Comparison of ENCODE assay signal across 8 cellular contexts in genomic region chr14:76644875-76645518, GRCh38.
DNase-seq lines count a peak whose midpoint lies in the region; ATAC-seq and TF ChIP-seq lines count a peak whose summit lies in the region.

No MANE protein-coding gene starts in this region.

- H3K9me3 ChIP-seq in cardiac muscle cell (ENCODE audit: low read depth), result no peaks in the 10 kb centered on the region
- H3K9me3 ChIP-seq in adipocyte (ENCODE audit: control insufficient read depth, low read length), result peaks cover 2% of the 10 kb centered on the region

- H3K36me3 ChIP-seq in cardiac muscle cell (no peaks in the 10 kb centered on the region), adipocyte (ENCODE audit: control insufficient read depth, insufficient read depth, low read length, severe bottlenecking) (no peaks in the 10 kb centered on the region)

- peak; percentile 47 to 68 for DNase-seq in cardiac muscle cell (ENCODE audit: low read depth in 1 of 2, low spot score in 1 of 2)
- no peak for DNase-seq in Right ventricle myocardium superior
- DNase-seq in NCI-H1092 (lab: John Stamatoyannopoulos, UW), result peak; percentile 39
- peak; percentile 48 for DNase-seq in adipocyte (ENCODE audit: low read depth)
- peak; percentile 73 for DNase-seq in islet precursor cell
- DNase-seq in mucosa of gallbladder (ENCODE audit: low spot score), result no peak
- no peak for DNase-seq in epidermal melanocyte (ENCODE audit: insufficient read length, low spot score)
- no peak for DNase-seq in omental fat pad (ENCODE audit: low spot score)

- TF ChIP-seq CTCF in cardiac muscle cell (IDR thresholded peaks at IDR 0.05; ENCODE audit: low read depth, low read length) (peak; percentile 66), omental fat pad (IDR thresholded peaks at IDR 0.05) (no peak)

- no peaks in the 10 kb centered on the region for H3K4me1 ChIP-seq in cardiac muscle cell (ENCODE audit: low read depth)
- no peaks in the 10 kb centered on the region for H3K4me1 ChIP-seq in adipocyte (ENCODE audit: control insufficient read depth, insufficient read depth, low read length)

- no peak overlapping the region for H3K9ac ChIP-seq in adipocyte (ENCODE audit: low read length)

- H3K27me3 ChIP-seq in cardiac muscle cell (no peaks in the 10 kb centered on the region), adipocyte (replicated peaks; ENCODE audit: control insufficient read depth, insufficient read depth, low read length) (peaks cover 27% of the 10 kb centered on the region)

- H3K4me3 ChIP-seq in cardiac muscle cell (no peak overlapping the region), adipocyte (ENCODE audit: low read length) (no peak overlapping the region)

- no peak overlapping the region for H3K27ac ChIP-seq in cardiac muscle cell

- ATAC-seq in Right ventricle myocardium superior (ENCODE audit: poor library complexity) (no peak), omental fat pad (ENCODE audit: low FRiP score) (no peak)

- intact Hi-C loops in Right ventricle myocardium superior (cut with DNase I), result loop anchor here (5.0 kb wide), 2 partner anchors 188 to 593 kb away; no protein-coding TSS in a partner anchor

Comparison
In these comparisons a context has a peak if more than half of its experiments do, and no peak if none do; other contexts are left out.
1. DNase-seq: peak in cardiac muscle cell (2 of 2), NCI-H1092 (single experiment), adipocyte (single experiment) and islet precursor cell (single experiment); none in Right ventricle myocardium superior (single experiment), mucosa of gallbladder (single experiment), epidermal melanocyte (single experiment) and omental fat pad (single experiment).